In the genomic region with DNA sequence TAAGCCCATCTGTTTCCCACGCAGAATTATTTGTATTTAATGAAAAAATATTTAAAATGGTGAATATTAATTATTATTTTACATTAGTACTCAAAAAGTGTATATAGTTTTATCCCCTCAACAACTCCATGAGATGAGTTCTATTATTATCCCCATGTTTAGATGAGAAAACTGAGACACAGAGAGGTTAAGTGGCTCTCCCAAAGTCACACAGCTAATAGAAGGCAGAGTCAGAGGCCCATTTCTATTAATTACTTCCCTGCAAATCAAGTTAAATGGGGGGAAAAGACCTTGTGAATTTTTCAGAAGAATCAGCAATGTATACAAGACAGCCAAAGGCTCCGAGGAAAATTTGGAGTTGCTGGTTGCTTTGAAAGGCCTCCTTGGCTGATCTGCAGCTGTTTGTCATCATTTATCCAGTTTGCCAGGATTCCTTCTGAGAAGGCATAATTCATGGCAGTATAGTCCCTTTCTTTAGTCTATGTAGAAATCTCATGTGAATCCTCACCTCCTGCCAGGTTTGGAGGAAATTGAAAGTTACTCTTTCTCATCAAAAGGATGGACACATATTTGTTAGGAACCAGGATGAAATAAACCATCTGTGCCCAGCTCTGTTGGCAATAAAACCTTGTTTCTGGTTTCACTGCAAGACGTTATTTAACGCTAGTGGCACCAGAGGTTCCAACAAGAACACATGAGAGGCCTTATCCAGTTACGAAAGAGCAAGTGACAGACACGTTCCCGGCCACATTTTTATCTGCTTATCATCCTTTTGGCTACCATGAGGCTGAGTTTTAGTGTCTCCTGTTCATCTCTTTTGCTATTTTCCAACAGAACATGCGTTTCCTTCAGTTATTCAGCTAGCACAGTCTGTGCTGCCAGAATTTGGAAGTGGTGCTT, we compare ENCODE assay signal across 9 cellular contexts. TPM values are rescaled to one million over a fixed set of nuclear protein-coding genes. Genes with fewer than 3 reads are reported as not detected.
DNase-seq lines count a peak whose midpoint lies in the region; ATAC-seq and TF ChIP-seq lines count a peak whose summit lies in the region.
"Had no signal": no experiment of that assay in that cellular context is flagged by ENCODE, and none has a peak within 500 bp of the region (broad histone marks: within the 10 kb centered on the region; RNA-seq: fewer than 3 reads in every experiment).

No MANE protein-coding gene starts in this region.

- H2BK20ac ChIP-seq in IMR-90 (ENCODE audit: low read depth, low read length), result no peak overlapping the region

- no peak overlapping the region for H3K56ac ChIP-seq in IMR-90 (ENCODE audit: extremely low read depth, insufficient read depth, low read length)

- H2AFZ ChIP-seq in ACC112 (ENCODE audit: low read length, unreplicated experiment) (peak overlapping the region; percentile 23), IMR-90 (replicated peaks; ENCODE audit: low read length, poor library complexity) (peak overlapping the region; percentile 27)

- in situ Hi-C loops in IMR-90 (cut with MboI; ENCODE audit: low sequenced_read_pairs), result loop anchor here (25.0 kb wide), 1 partner anchor 344 kb away; no protein-coding TSS in a partner anchor

- no peaks in the 10 kb centered on the region for H3K79me2 ChIP-seq in ACC112 (ENCODE audit: control insufficient read depth, insufficient read depth, low read length, unreplicated experiment)

- 50% methylated on average over 3 of the region's 8 CpGs; no CpG with 5 or more reads in 1 of the 2 experiments for WGBS in IMR-90 (ENCODE audit: extremely low coverage in 2 of 2, insufficient read length in 1 of 2), 2 experiments
- 43 to 56% (median 56%) methylated on average over 8 of the region's 8 CpGs for WGBS in ovary, 3 donors

- H2AK5ac ChIP-seq in IMR-90 (ENCODE audit: low read depth, low read length), result no peak overlapping the region

- no peak overlapping the region for H4K8ac ChIP-seq in IMR-90 (ENCODE audit: low read depth in 2 of 2, low read length in 2 of 2)

- H4K91ac ChIP-seq in IMR-90 (ENCODE audit: insufficient read depth, low read depth, low read length), result no peak overlapping the region

- no peak overlapping the region for H3K18ac ChIP-seq in IMR-90 (ENCODE audit: low read depth, low read length)

- H3K9ac ChIP-seq in IMR-90 (ENCODE audit: low read depth, low read length) (no peak overlapping the region), colonic mucosa (ENCODE audit: low read depth in 2 of 2, low read length in 2 of 2) (no peak overlapping the region)

- no peak overlapping the region for H2BK5ac ChIP-seq in IMR-90 (ENCODE audit: low read depth, low read length, poor library complexity, severe bottlenecking)

- POLR2A ChIA-PET in IMR-90 (lab: Charles Lee; ENCODE audit: unreplicated experiment), result no interaction called here

- H3K23ac ChIP-seq in IMR-90 (ENCODE audit: low read depth, low read length), result no peak overlapping the region

- H3K36me3 ChIP-seq in ACC112 (ENCODE audit: insufficient read depth, low read length) (no peaks in the 10 kb centered on the region), IMR-90 (ENCODE audit: control insufficient read depth, insufficient read depth, low read length) (no peaks in the 10 kb centered on the region), colonic mucosa (no peaks in the 10 kb centered on the region), muscle layer of duodenum (ENCODE audit: control insufficient read depth in 1 of 2, insufficient read depth in 2 of 2, low read length in 2 of 2) (no peaks in the 10 kb centered on the region), ovary (no peaks in the 10 kb centered on the region)

- H4K5ac ChIP-seq in IMR-90 (ENCODE audit: low read depth, low read length), result no peak overlapping the region

- no peak overlapping the region for H2BK15ac ChIP-seq in IMR-90 (ENCODE audit: low read depth, low read length)

- no peak for TF ChIP-seq EP300 in ovary (IDR thresholded peaks at IDR 0.05)

- DNase-seq in IMR-90 (no peak), colonic mucosa (no peak), NCI-H446 treated with DMSO at 0.1 percent for 48 hours (lab: John Stamatoyannopoulos, UW) (no peak), ovary (no peak)

- dilution Hi-C loops in IMR-90 (cut with HindIII; ENCODE audit: low sequenced_read_pairs, unreplicated experiment), result no loop called here

- no peak overlapping the region for H3K4me2 ChIP-seq in IMR-90 (ENCODE audit: low read depth, low read length)

- no peak for ATAC-seq in IMR-90 (ENCODE audit: low read depth)
- no peak for ATAC-seq in GM18517 (IDR thresholded peaks at IDR 0.05; ENCODE audit: unreplicated experiment)
- ATAC-seq in HG03196 (IDR thresholded peaks at IDR 0.05; ENCODE audit: unreplicated experiment), result no peak

- no peaks in the 10 kb centered on the region for H3K9me1 ChIP-seq in IMR-90 (ENCODE audit: insufficient read depth, low read length)

- H3K9me3 ChIP-seq in IMR-90 (ENCODE audit: control insufficient read depth, insufficient read depth, low read length) (no peaks in the 10 kb centered on the region), colonic mucosa (no peaks in the 10 kb centered on the region), muscle layer of duodenum (ENCODE audit: control insufficient read depth in 1 of 2, low read length in 2 of 2) (no peaks in the 10 kb centered on the region), ovary (no peaks in the 10 kb centered on the region)
- H3K9me3 ChIP-seq: Caco-2 had no signal

- no peak overlapping the region for H2BK120ac ChIP-seq in IMR-90 (ENCODE audit: low read depth, low read length)

- H3K4me3 ChIP-seq in ACC112 (ENCODE audit: low read depth, low read length) (no peak overlapping the region), IMR-90 (ENCODE audit: insufficient read depth, low read depth, low read length) (no peak overlapping the region), colonic mucosa (no peak overlapping the region), muscle layer of duodenum (ENCODE audit: low read depth in 1 of 2, low read length in 2 of 2) (peak overlapping the region; percentile 25 to 40), ovary (no peak overlapping the region)

- no peak overlapping the region for H3K14ac ChIP-seq in IMR-90 (replicated peaks; ENCODE audit: low read depth, low read length)

- H2AK9ac ChIP-seq in IMR-90 (replicated peaks; ENCODE audit: low read depth, low read length, poor library complexity), result no peak overlapping the region

- H3K27ac ChIP-seq in ACC112 (ENCODE audit: low read depth, low read length) (no peak overlapping the region), IMR-90 (ENCODE audit: insufficient read depth, low read length) (no peak overlapping the region), colonic mucosa (peak overlapping the region; percentile 38), muscle layer of duodenum (ENCODE audit: low read length) (peak overlapping the region; percentile 64), ovary (no peak overlapping the region)

- BruUV-seq in IMR-90 (replicated peaks; lab: Mats Ljungman, UMichigan), result no TSS peak

- intact Hi-C loops in IMR-90 (cut with micrococcal nuclease) (loop anchor here (1.0 to 10.0 kb wide), 4 partner anchors 64 to 352 kb away; no protein-coding TSS in a partner anchor), colonic mucosa (cut with DNase I) (loop anchor here (2.0 to 5.0 kb wide), 4 partner anchors 64 to 349 kb away; no protein-coding TSS in a partner anchor), ovary (cut with DNase I) (loop anchor here in 3 of 4 donors (2.0 to 10.0 kb wide), 3 partner anchors 346 to 354 kb away; no protein-coding TSS in a partner anchor)

- TF ChIP-seq CTCF in IMR-90 (conservative IDR thresholded peaks at IDR 0.05; ENCODE audit: low read depth, low read length) (no peak), colonic mucosa (IDR thresholded peaks at IDR 0.05) (no peak), ovary (IDR thresholded peaks at IDR 0.05) (no peak)

- H4K20me1 ChIP-seq in IMR-90 (ENCODE audit: insufficient read depth, low read length), result no peaks in the 10 kb centered on the region

- CTCF ChIA-PET in IMR-90 (lab: Yijun Ruan, JAX), result interaction anchor here (0.6 to 2.5 kb wide), 20 partner anchors 10 to 523 kb away, joined by 3 to 18 read pairs (median 4); no protein-coding TSS in a partner anchor

- H3K4ac ChIP-seq in IMR-90 (ENCODE audit: low read depth, low read length), result no peak overlapping the region

- H3K4me1 ChIP-seq in ACC112 (ENCODE audit: control insufficient read depth, insufficient read depth, low read length, unreplicated experiment), result peaks cover 2% of the 10 kb centered on the region
- H3K4me1 ChIP-seq in IMR-90 (ENCODE audit: control insufficient read depth, insufficient read depth, low read length), result no peaks in the 10 kb centered on the region
- no peaks in the 10 kb centered on the region for H3K4me1 ChIP-seq in colonic mucosa
- no peaks in the 10 kb centered on the region for H3K4me1 ChIP-seq in muscle layer of duodenum (ENCODE audit: control insufficient read depth in 1 of 2, insufficient read depth in 2 of 2, low read length in 2 of 2)
- H3K4me1 ChIP-seq in ovary (ENCODE audit: insufficient read depth), result no peaks in the 10 kb centered on the region

- TF ChIP-seq RAD21 in IMR-90 (IDR thresholded peaks at IDR 0.05; ENCODE audit: low read length), result no peak

- no peak for TF ChIP-seq POLR2A in IMR-90 (IDR thresholded peaks at IDR 0.05; ENCODE audit: low read depth, low read length)
- no peak for TF ChIP-seq POLR2A in ovary (IDR thresholded peaks at IDR 0.05)

- H3K79me1 ChIP-seq in IMR-90 (ENCODE audit: low read depth in 1 of 2, low read length in 2 of 2), result no peaks in the 10 kb centered on the region

- H3K27me3 ChIP-seq in ACC112 (ENCODE audit: insufficient read depth, low read length) (no peaks in the 10 kb centered on the region), IMR-90 (ENCODE audit: control insufficient read depth, insufficient read depth, low read length) (no peaks in the 10 kb centered on the region; the same call in none of the 2 replicates), colonic mucosa (no peaks in the 10 kb centered on the region), muscle layer of duodenum (ENCODE audit: low read depth, low read length) (no peaks in the 10 kb centered on the region), ovary (no peaks in the 10 kb centered on the region)

TF ChIP-seq in IMR-90, 13 proteins besides CTCF, POLR2A, EP300 and RAD21 (continues in another document):
- TF ChIP-seq MXI1 (IDR thresholded peaks at IDR 0.05; ENCODE audit: borderline replicate concordance, low read depth, low read length) (no peak), MAZ (IDR thresholded peaks at IDR 0.05; ENCODE audit: borderline replicate concordance, low read depth, low read length) (no peak)

RNA-seq across cellular contexts. Expression of a gene that starts 0.6 kb away (rescaled TPM):
- total RNA-seq in IMR-90 (2012; rRNA removed) (not detected in 2 replicates), colonic mucosa (1 to 10 TPM; 6.1 to 8.6 TPM), ovary (1 to 10 TPM; 2.4 to 8.9 (median 3.6) TPM)
- polyA plus RNA-seq in IMR-90 (2012; rRNA removed) (not detected in 2 replicates), ovary (10 to 100 TPM in 1 of 2 donors, 1 to 10 TPM in 1; 1.1 to 12.4 TPM)
- polyA plus RNA-seq in IMR-90 (2012; cell fraction: cytosol; rRNA removed), result not detected in 2 replicates
- not detected in 2 replicates for polyA plus RNA-seq in IMR-90 (2012; cell fraction: nucleus; rRNA removed; ENCODE audit: low replicate concordance)

Comparison
In these comparisons a context has a peak if more than half of its experiments do, and no peak if none do; other contexts are left out.
1. H3K27ac ChIP-seq: peak in colonic mucosa (single experiment) and muscle layer of duodenum (single experiment); none in ACC112 (single experiment), IMR-90 (single experiment) and ovary (0 of 2).
2. H3K4me3 ChIP-seq: peak in muscle layer of duodenum (2 of 2); none in ACC112 (single experiment), IMR-90 (single experiment), colonic mucosa (single experiment) and ovary (single experiment).